ENCODE assay signal across 8 cellular contexts in genomic region chr3:45224824-45225464, GRCh38. TPM values are rescaled to one million over a fixed set of nuclear protein-coding genes. Genes with fewer than 3 reads are reported as not detected.
A peak's percentile ranks its signal among the peaks of the same experiment; 100 is the strongest.
DNase-seq lines count a peak whose midpoint lies in the region; ATAC-seq and TF ChIP-seq lines count a peak whose summit lies in the region.

No MANE protein-coding gene starts in this region.

- intact Hi-C loops in CD4-positive, alpha-beta memory T cell (cut with micrococcal nuclease), result no loop called here
- intact Hi-C loops in sigmoid colon (cut with DNase I), result loop anchor here (2.0 to 10.0 kb wide), 3 partner anchors 188 to 430 kb away; no protein-coding TSS in a partner anchor

- peak in 2 of 5 donors; percentile 8 to 46 for DNase-seq in CD4-positive, alpha-beta memory T cell
- peak; percentile 47 for DNase-seq in HT-29 (ENCODE audit: low spot score)
- peak; percentile 39 to 83 for DNase-seq in SJSA1 (ENCODE audit: low read depth in 1 of 2, low spot score in 2 of 2)
- DNase-seq in cardiac fibroblast (ENCODE audit: low read depth in 2 of 2), result peak; percentile 80 to 82
- peak; percentile 8 to 25 (median 24) for DNase-seq in immature natural killer cell
- peak; percentile 82 for DNase-seq in sigmoid colon

- H3K4me1 ChIP-seq in CD4-positive, alpha-beta memory T cell (ENCODE audit: insufficient read depth, low read length), result peaks cover 11% of the 10 kb centered on the region
- peaks cover 13% of the 10 kb centered on the region for H3K4me1 ChIP-seq in SJSA1 (replicated peaks)
- peaks cover 0 to 23% (median 18%) of the 10 kb centered on the region in 4 donors for H3K4me1 ChIP-seq in sigmoid colon

- H3K36me3 ChIP-seq in CD4-positive, alpha-beta memory T cell (ENCODE audit: insufficient read depth, low read length), result no peaks in the 10 kb centered on the region
- H3K36me3 ChIP-seq in SJSA1, result no peaks in the 10 kb centered on the region
- H3K36me3 ChIP-seq in sigmoid colon, result no peaks in the 10 kb centered on the region

- H3K4me3 ChIP-seq in CD4-positive, alpha-beta memory T cell (ENCODE audit: low read length in 2 of 2), result no peak overlapping the region
- H3K4me3 ChIP-seq in SJSA1 (peak overlapping the region; percentile 88), cardiac fibroblast (replicated peaks in 1 of 2; ENCODE audit: low read depth in 2 of 2, low read length in 2 of 2) (peak overlapping the region; percentile 63 to 68), sigmoid colon (peak overlapping the region; percentile 26 to 73 (median 58))

- H3K36me3 Mint-ChIP-seq in CD4-positive, alpha-beta memory T cell, result no peaks in the 10 kb centered on the region
- H3K36me3 Mint-ChIP-seq in immature natural killer cell, result no peaks in the 10 kb centered on the region

- H3K4me3 Mint-ChIP-seq in CD4-positive, alpha-beta memory T cell, result peak overlapping the region; percentile 79 to 90 (median 88)
- H3K4me3 Mint-ChIP-seq in immature natural killer cell, result peak overlapping the region; percentile 77 to 86 (median 85)

- 0 to 1% methylated on average over 62 of the region's 62 CpGs for WGBS in sigmoid colon, 2 donors

- no peak for TF ChIP-seq EP300 in sigmoid colon (IDR thresholded peaks at IDR 0.05)

- no peaks in the 10 kb centered on the region for H3K9me3 ChIP-seq in CD4-positive, alpha-beta memory T cell (ENCODE audit: control insufficient read depth in 1 of 2, low read length in 2 of 2)
- no peaks in the 10 kb centered on the region for H3K9me3 ChIP-seq in SJSA1 (replicated peaks)
- H3K9me3 ChIP-seq in sigmoid colon, result no peaks in the 10 kb centered on the region

- CTCF ChIA-PET in CD4-positive, alpha-beta memory T cell (lab: Charles Lee; ENCODE audit: partially characterized antibody), result interaction anchor here (1.3 to 6.0 kb wide), 3 partner anchors 14 to 183 kb away, joined by 4 to 29 read pairs (median 14); no protein-coding TSS in a partner anchor

- no peak for TF ChIP-seq POLR2A in sigmoid colon (IDR thresholded peaks at IDR 0.05)

- peaks cover 46% of the 10 kb centered on the region for H3K27me3 ChIP-seq in CD4-positive, alpha-beta memory T cell (ENCODE audit: insufficient read depth, low read length)
- H3K27me3 ChIP-seq in SJSA1 (replicated peaks) (no peaks in the 10 kb centered on the region), sigmoid colon (peaks cover 0 to 4% (median 0%) of the 10 kb centered on the region in 3 donors)

- H3K27ac Mint-ChIP-seq in CD4-positive, alpha-beta memory T cell, result peak overlapping the region in 2 of 7 donors; percentile 66 to 82
- no peak overlapping the region for H3K27ac Mint-ChIP-seq in immature natural killer cell

- no peak overlapping the region for H3K27ac ChIP-seq in CD4-positive, alpha-beta memory T cell (ENCODE audit: low read depth, low read length)
- H3K27ac ChIP-seq in SJSA1 (peak overlapping the region; percentile 43; the same call in 1 of the 2 replicates), sigmoid colon (peak overlapping the region in 3 of 4 donors; percentile 34 to 69 (median 63))

- POLR2A ChIA-PET in CD4-positive, alpha-beta memory T cell (lab: Charles Lee; ENCODE audit: partially characterized antibody), result interaction anchor here (0.8 to 1.6 kb wide), 4 partner anchors 15 to 249 kb away, joined by 3 to 4 read pairs (median 3); partner anchors contain the start of genes EXOSC7 and ZDHHC3

- ATAC-seq in GM19035 (IDR thresholded peaks at IDR 0.05; ENCODE audit: unreplicated experiment) (peak; percentile 37), GM21360 (IDR thresholded peaks at IDR 0.05; ENCODE audit: unreplicated experiment) (no peak)

- H3K27me3 Mint-ChIP-seq in CD4-positive, alpha-beta memory T cell, result peaks cover 52 to 69% of the 10 kb centered on the region in 2 donors
- H3K27me3 Mint-ChIP-seq in immature natural killer cell (ENCODE audit: low read depth in 3 of 3), result peaks cover 16 to 44% (median 18%) of the 10 kb centered on the region in 3 donors

- TF ChIP-seq CTCF in cardiac fibroblast (IDR thresholded peaks at IDR 0.05; ENCODE audit: low read depth, low read length) (peak; percentile 59), sigmoid colon (IDR thresholded peaks at IDR 0.05) (peak in 1 of 4 experiments; percentile 52)

- H3K4me1 Mint-ChIP-seq in CD4-positive, alpha-beta memory T cell, result peaks cover 7 to 17% (median 13%) of the 10 kb centered on the region in 4 donors
- peaks cover 11 to 21% of the 10 kb centered on the region in 2 donors for H3K4me1 Mint-ChIP-seq in immature natural killer cell

- H3K9me3 Mint-ChIP-seq in CD4-positive, alpha-beta memory T cell, result no peaks in the 10 kb centered on the region
- no peaks in the 10 kb centered on the region for H3K9me3 Mint-ChIP-seq in immature natural killer cell

RNA-seq across cellular contexts. Expression of gene TMEM158, which starts 1.1 kb away (rescaled TPM):
- total RNA-seq in CD4-positive, alpha-beta memory T cell, result not detected
- not detected for polyA plus RNA-seq in CD4-positive, alpha-beta memory T cell
- 0.15 and 2.0 TPM in 2 replicates for total RNA-seq in HT-29 (2014; rRNA removed; shearing (Covaris generic))
- total RNA-seq in SJSA1 (2014; rRNA removed; shearing (Covaris generic)), result 11.4 and 16.5 TPM in 2 replicates
- polyA plus RNA-seq in immature natural killer cell (not detected), sigmoid colon (1 to 10 TPM in 1 of 3 donors, under 1 TPM in 2; 0.60 to 2.8 (median 0.69) TPM)
- total RNA-seq in sigmoid colon, result 10 to 100 TPM in 2 of 4 donors, 1 to 10 TPM in 1, under 1 TPM in 1; 0.66 to 12.2 (median 10.8) TPM

Comparison
In these comparisons a context has a peak if more than half of its experiments do, and no peak if none do; other contexts are left out.
1. H3K4me3 ChIP-seq: peak in SJSA1 (single experiment), cardiac fibroblast (2 of 2) and sigmoid colon (4 of 4); none in CD4-positive, alpha-beta memory T cell (0 of 2).